18 cellular contexts compared by ENCODE assay signal in genomic region chr3:154398084-154398967, GRCh38. TPM values are rescaled to one million over a fixed set of nuclear protein-coding genes. Genes with fewer than 3 reads are reported as not detected.
A peak's percentile ranks its signal among the peaks of the same experiment; 100 is the strongest.
DNase-seq lines count a peak whose midpoint lies in the region; ATAC-seq and TF ChIP-seq lines count a peak whose summit lies in the region.
"Had no signal": no experiment of that assay in that cellular context is flagged by ENCODE, and none has a peak within 500 bp of the region (broad histone marks: within the 10 kb centered on the region; RNA-seq: fewer than 3 reads in every experiment).

No MANE protein-coding gene starts in this region.

- in situ Hi-C loops in transverse colon (cut with MboI; ENCODE audit: low pct_ligation_motif_present in 1 of 4, low pct_unique_long_range_greater_than_20kb in 1 of 4, low sequenced_read_pairs in 3 of 4) = no loop called here

- H3K36me3 Mint-ChIP-seq in WTC11 = no peaks in the 10 kb centered on the region
- H3K36me3 Mint-ChIP-seq: brain had no signal

- WGBS in transverse colon (ENCODE audit: low coverage in 1 of 2), 2 donors = 59 to 73% methylated on average over 3 of the region's 3 CpGs

- H3K36me3 ChIP-seq in transverse colon (no peaks in the 10 kb centered on the region), A673 (ENCODE audit: insufficient read depth, low read length, poor library complexity, severe bottlenecking) (no peaks in the 10 kb centered on the region)
- H3K36me3 ChIP-seq: heart left ventricle, prostate gland, suprapubic skin had no signal

- TF ChIP-seq CTCF in WTC11 (IDR thresholded peaks at IDR 0.05) (no peak), transverse colon (IDR thresholded peaks at IDR 0.05) (no peak), A673 (conservative IDR thresholded peaks at IDR 0.05; ENCODE audit: low read depth, low read length) (no peak)

- no TSS peak for BruUV-seq in A673 (replicated peaks; lab: Mats Ljungman, UMichigan)

- DNase-seq in WTC11 (ENCODE audit: low spot score) = no peak
- DNase-seq in HT-29 (ENCODE audit: low spot score) = no peak
- DNase-seq in transverse colon = no peak
- no peak for DNase-seq in A673 (ENCODE audit: low spot score)
- DNase-seq: activated B cell treated with CpG ODN at 0.5 μM for 24 hours; heart left ventricle; KG1; mammary epithelial cell; NCI-H2227 treated with DMSO at 0.1 percent for 48 hours; SIG-M5; stimulated activated CD4-positive, alpha-beta T cell treated with anti-CD3 and anti-CD28 coated beads, Interleukin-4, amount 100 ng/mL, for 24 hours had no signal

- peak; percentile 98 for ATAC-seq in GM18909 (IDR thresholded peaks at IDR 0.05; ENCODE audit: poor library complexity, unreplicated experiment)
- ATAC-seq in GM21576 (IDR thresholded peaks at IDR 0.05; ENCODE audit: unreplicated experiment) = peak; percentile 94
- peak; percentile 98 for ATAC-seq in HG03064 (IDR thresholded peaks at IDR 0.05; ENCODE audit: low read depth, unreplicated experiment)
- no peak for ATAC-seq in WTC11
- ATAC-seq: heart left ventricle had no signal

- intact Hi-C loops in transverse colon (cut with DNase I; ENCODE audit: low total_unique reads) (no loop called here), A673 (cut with micrococcal nuclease; ENCODE audit: unreplicated experiment) (no loop called here)

- TF ChIP-seq EP300 in transverse colon (IDR thresholded peaks at IDR 0.05; ENCODE audit: low read depth) = no peak

- CTCF ChIA-PET in WTC11 (lab: Charles Lee) = no interaction called here
- CTCF ChIA-PET in A673 (lab: Charles Lee) = no interaction called here

- H3K4me1 Mint-ChIP-seq in WTC11 = peaks cover 18% of the 10 kb centered on the region
- H3K4me1 Mint-ChIP-seq: activated B cell treated with CpG ODN at 0.5 μM for 24 hours, brain had no signal

- no peaks in the 10 kb centered on the region for H3K4me1 ChIP-seq in transverse colon
- H3K4me1 ChIP-seq in A673 (ENCODE audit: insufficient read depth, low read length, poor library complexity, severe bottlenecking) = no peaks in the 10 kb centered on the region
- H3K4me1 ChIP-seq: heart left ventricle, prostate gland, suprapubic skin had no signal

- TF ChIP-seq POLR2A in transverse colon (IDR thresholded peaks at IDR 0.05) = no peak

- peak overlapping the region; percentile 78 for H3K27ac Mint-ChIP-seq in WTC11
- H3K27ac Mint-ChIP-seq: activated B cell treated with CpG ODN at 0.5 μM for 24 hours; activated T-helper 1 cell treated with anti-CD3 and anti-CD28 coated beads, Interleukin-12 subunit alpha, Interleukin-12 subunit beta, Interleukin-2, Interleukin-4 antibody, amounts not matched to agents 30 ng/mL and 10 ng/mL and 1 ng/mL, durations not matched to agents 14 hours and 24 hours and 36 hours; brain had no signal

- no peak overlapping the region for H3K27ac ChIP-seq in transverse colon
- no peak overlapping the region for H3K27ac ChIP-seq in A673 (ENCODE audit: low read depth, low read length, poor library complexity, severe bottlenecking)
- H3K27ac ChIP-seq: heart left ventricle, prostate gland, suprapubic skin had no signal

- POLR2A ChIA-PET in WTC11 (lab: Charles Lee) (no interaction called here), A673 (lab: Charles Lee; ENCODE audit: low non-redundant PET) (no interaction called here)

- H3K9me3 ChIP-seq in transverse colon (no peaks in the 10 kb centered on the region), A673 (ENCODE audit: low read depth, low read length, poor library complexity, severe bottlenecking) (no peaks in the 10 kb centered on the region)
- H3K9me3 ChIP-seq: heart left ventricle, prostate gland, suprapubic skin had no signal

- H3K4me3 ChIP-seq in transverse colon = no peak overlapping the region
- no peak overlapping the region for H3K4me3 ChIP-seq in A673 (ENCODE audit: low read depth, low read length, poor library complexity, severe bottlenecking)
- H3K4me3 ChIP-seq: heart left ventricle, prostate gland, suprapubic skin had no signal

- H3K27me3 ChIP-seq in transverse colon (no peaks in the 10 kb centered on the region), A673 (replicated peaks; ENCODE audit: insufficient read depth, low read depth, low read length, poor library complexity) (peaks cover 4% of the 10 kb centered on the region)
- H3K27me3 ChIP-seq: heart left ventricle, suprapubic skin had no signal

- no peaks in the 10 kb centered on the region for H3K9me3 Mint-ChIP-seq in WTC11
- H3K9me3 Mint-ChIP-seq: activated B cell treated with CpG ODN at 0.5 μM for 24 hours; activated T-helper 1 cell treated with anti-CD3 and anti-CD28 coated beads, Interleukin-12 subunit alpha, Interleukin-12 subunit beta, Interleukin-2, Interleukin-4 antibody, amounts not matched to agents 30 ng/mL and 10 ng/mL and 1 ng/mL, durations not matched to agents 14 hours and 24 hours and 36 hours; brain had no signal

- H3K27me3 Mint-ChIP-seq in WTC11 (ENCODE audit: low read depth) = no peaks in the 10 kb centered on the region
- H3K27me3 Mint-ChIP-seq: activated B cell treated with CpG ODN at 0.5 μM for 24 hours had no signal

- 0 out of 2 replicates have a peak overlapping the region, but pooled peaks have one; percentile 0 for H3K4me3 Mint-ChIP-seq in WTC11
- H3K4me3 Mint-ChIP-seq: activated B cell treated with CpG ODN at 0.5 μM for 24 hours; activated T-helper 1 cell treated with anti-CD3 and anti-CD28 coated beads, Interleukin-12 subunit alpha, Interleukin-12 subunit beta, Interleukin-2, Interleukin-4 antibody, amounts not matched to agents 30 ng/mL and 10 ng/mL and 1 ng/mL, durations not matched to agents 14 hours and 24 hours and 36 hours; brain had no signal

TF ChIP-seq in WTC11, 78 proteins besides CTCF, POLR2A, EP300 and RAD21 (continues in another document):
- no peak for TF ChIP-seq NFE2L1 (CRISPR knock-in tag; IDR thresholded peaks at IDR 0.05)
- TF ChIP-seq ZBTB43 (CRISPR knock-in tag; IDR thresholded peaks at IDR 0.05) = no peak
- no peak for TF ChIP-seq CDX4 (CRISPR knock-in tag; IDR thresholded peaks at IDR 0.05; ENCODE audit: borderline replicate concordance)
- TF ChIP-seq RELA (CRISPR knock-in tag; IDR thresholded peaks at IDR 0.05; ENCODE audit: borderline replicate concordance) = no peak
- no peak for TF ChIP-seq ZMAT4 (CRISPR knock-in tag; IDR thresholded peaks at IDR 0.05)
- no peak for TF ChIP-seq E2F4 (CRISPR knock-in tag; IDR thresholded peaks at IDR 0.05; ENCODE audit: borderline replicate concordance, low read depth)
- no peak for TF ChIP-seq E2F1 (CRISPR knock-in tag; IDR thresholded peaks at IDR 0.05)
- no peak for TF ChIP-seq GRHL2 (CRISPR knock-in tag; IDR thresholded peaks at IDR 0.05; ENCODE audit: insufficient replicate concordance, severe bottlenecking)
- no peak for TF ChIP-seq TCF7 (CRISPR knock-in tag; IDR thresholded peaks at IDR 0.05; ENCODE audit: low read depth)

RNA-seq across cellular contexts. Expression of gene GPR149, which starts 31.7 kb away (rescaled TPM):
- 0.09 TPM in 1 of 3 replicates, not detected in the others for total RNA-seq in WTC11 (2021)
- not detected in 2 replicates for total RNA-seq in HT-29 (2014; rRNA removed; shearing (Covaris generic))
- total RNA-seq in transverse colon = not detected
- not detected in 2 replicates for total RNA-seq in A673 (2021)
- total RNA-seq: activated B cell treated with CpG ODN at 0.5 μM for 24 hours; activated T-helper 1 cell treated with anti-CD3 and anti-CD28 coated beads, Interleukin-12 subunit alpha, Interleukin-12 subunit beta, Interleukin-2, Interleukin-4 antibody, amounts not matched to agents 30 ng/mL and 10 ng/mL and 1 ng/mL, durations not matched to agents 14 hours and 24 hours and 36 hours; heart left ventricle; mammary epithelial cell had no signal
